In genomic region chr19:1748115-1748702, GRCh38 we compare ENCODE assay signal across 11 cellular contexts.
DNase-seq lines count a peak whose midpoint lies in the region; ATAC-seq and TF ChIP-seq lines count a peak whose summit lies in the region.
"Had no signal": no experiment of that assay in that cellular context is flagged by ENCODE, and none has a peak within 500 bp of the region (broad histone marks: within the 10 kb centered on the region; RNA-seq: fewer than 3 reads in every experiment).

No MANE protein-coding gene starts in this region.

- H3K27ac Mint-ChIP-seq in central memory CD8-positive, alpha-beta T cell (ENCODE audit: low read depth): no peak overlapping the region

- H3K9me3 Mint-ChIP-seq in central memory CD8-positive, alpha-beta T cell: no peaks in the 10 kb centered on the region

- peaks cover 0 to 42% of the 10 kb centered on the region in 2 donors for H3K4me1 ChIP-seq in muscle layer of duodenum (ENCODE audit: control insufficient read depth in 1 of 2, insufficient read depth in 2 of 2, low read length in 2 of 2)

- H3K27me3 Mint-ChIP-seq in central memory CD8-positive, alpha-beta T cell: peaks cover 56% of the 10 kb centered on the region

- H3K4me3 ChIP-seq in GM06990 (replicated peaks; ENCODE audit: low read depth, low read length) (peak overlapping the region; percentile 22), muscle layer of duodenum (ENCODE audit: low read depth in 1 of 2, low read length in 2 of 2) (peak overlapping the region; percentile 11 to 45)

- ATAC-seq in central memory CD8-positive, alpha-beta T cell (replicated peaks; ENCODE audit: extremely low read depth, poor library complexity, severe bottlenecking): peak; percentile 24
- ATAC-seq in HG02623 (IDR thresholded peaks at IDR 0.05; ENCODE audit: unreplicated experiment): no peak
- no peak for ATAC-seq in HG03196 (IDR thresholded peaks at IDR 0.05; ENCODE audit: unreplicated experiment)

- DNase-seq in GM06990 (ENCODE audit: extremely low read depth, insufficient read length): peak; percentile 64
- peak; percentile 55 for DNase-seq in HK-2 (ENCODE audit: unreplicated experiment)
- no peak for DNase-seq in central memory CD8-positive, alpha-beta T cell (ENCODE audit: low spot score in 2 of 2)
- DNase-seq in NCI-H82 treated with DMSO at 0.1 percent for 48 hours (lab: John Stamatoyannopoulos, UW; ENCODE audit: unreplicated experiment): no peak
- DNase-seq in NCI-H510A treated with DMSO at 0.1 percent for 48 hours (lab: John Stamatoyannopoulos, UW): no peak
- DNase-seq: KG1; midbrain; stimulated activated CD4-positive, alpha-beta T cell treated with anti-CD3 and anti-CD28 coated beads, Interleukin-4, amount 100 ng/mL, for 4 hours had no signal

- H3K4me1 Mint-ChIP-seq in central memory CD8-positive, alpha-beta T cell: peaks cover 17% of the 10 kb centered on the region

- TF ChIP-seq CTCF in GM06990 (IDR thresholded peaks at IDR 0.05; ENCODE audit: insufficient read depth, low read length, poor library complexity, severe bottlenecking): no peak

- peak overlapping the region; percentile 66 for H3K4me3 Mint-ChIP-seq in central memory CD8-positive, alpha-beta T cell

- peaks cover 3% of the 10 kb centered on the region for H3K27me3 ChIP-seq in GM06990 (replicated peaks; ENCODE audit: control insufficient read depth, insufficient read depth, low read length)
- peaks cover 72% of the 10 kb centered on the region for H3K27me3 ChIP-seq in muscle layer of duodenum (ENCODE audit: low read depth, low read length)

- H3K9me3 ChIP-seq in muscle layer of duodenum (ENCODE audit: control insufficient read depth in 1 of 2, low read length in 2 of 2): no peaks in the 10 kb centered on the region

- H3K36me3 Mint-ChIP-seq in central memory CD8-positive, alpha-beta T cell (ENCODE audit: insufficient read depth): peaks cover 24% of the 10 kb centered on the region

- H3K27ac ChIP-seq in muscle layer of duodenum (ENCODE audit: low read length): no peak overlapping the region

- H3K36me3 ChIP-seq in GM06990 (ENCODE audit: control insufficient read depth, insufficient read depth, low read length) (no peaks in the 10 kb centered on the region), muscle layer of duodenum (ENCODE audit: control insufficient read depth in 1 of 2, insufficient read depth in 2 of 2, low read length in 2 of 2) (no peaks in the 10 kb centered on the region)

Comparison
In these comparisons a context has a peak if more than half of its experiments do, and no peak if none do; other contexts are left out.
1. DNase-seq: peak in GM06990 (single experiment) and HK-2 (single experiment); none in central memory CD8-positive, alpha-beta T cell (0 of 2), NCI-H82 treated with DMSO at 0.1 percent for 48 hours (single experiment) and NCI-H510A treated with DMSO at 0.1 percent for 48 hours (single experiment).